7 cellular contexts compared by ENCODE assay signal in genomic region chr7:67301667-67302066, GRCh38.
DNase-seq lines count a peak whose midpoint lies in the region; ATAC-seq lines count a peak whose summit lies in the region.

No MANE protein-coding gene starts in this region.

- H3K4me3 ChIP-seq in HUES6 (ENCODE audit: low read depth, low read length), result peak overlapping the region; percentile 99
- H3K4me3 ChIP-seq in subcutaneous abdominal adipose tissue (ENCODE audit: low read depth in 1 of 5, low read length in 5 of 5), result peak overlapping the region; percentile 63 to 92 (median 88)

- peak overlapping the region; percentile 94 for H3K27ac Mint-ChIP-seq in activated naive CD8-positive, alpha-beta T cell treated with anti-CD3 and anti-CD28 coated beads, Interleukin-2, amount 10 ng/mL, durations not matched to agents 7 days and 5 days
- H3K27ac Mint-ChIP-seq in immature natural killer cell, result peak overlapping the region in 5 of 6 donors; percentile 86 to 98 (median 95)

- peaks cover 12% of the 10 kb centered on the region for H3K36me3 ChIP-seq in HUES6 (ENCODE audit: control insufficient read depth, insufficient read depth, low read length)
- peaks cover 0 to 3% (median 0%) of the 10 kb centered on the region in 5 donors for H3K36me3 ChIP-seq in subcutaneous abdominal adipose tissue (ENCODE audit: control insufficient read depth in 5 of 5, insufficient read depth in 5 of 5, low read length in 5 of 5)

- peaks cover 15% of the 10 kb centered on the region for H3K4me1 Mint-ChIP-seq in activated naive CD8-positive, alpha-beta T cell treated with anti-CD3 and anti-CD28 coated beads, Interleukin-2, amount 10 ng/mL, durations not matched to agents 7 days and 5 days
- H3K4me1 Mint-ChIP-seq in immature natural killer cell, result peaks cover 12 to 33% of the 10 kb centered on the region in 2 donors

- H3K9ac ChIP-seq in HUES6 (ENCODE audit: low read length) (peak overlapping the region; percentile 93), subcutaneous abdominal adipose tissue (ENCODE audit: low read length in 5 of 5) (peak overlapping the region in 4 of 5 donors; percentile 80 to 99 (median 96))

- no peaks in the 10 kb centered on the region for H3K27me3 ChIP-seq in HUES6 (ENCODE audit: control insufficient read depth, insufficient read depth, low read length)
- peaks cover 0 to 5% (median 0%) of the 10 kb centered on the region in 5 donors for H3K27me3 ChIP-seq in subcutaneous abdominal adipose tissue (ENCODE audit: control insufficient read depth in 5 of 5, insufficient read depth in 4 of 5, low read length in 5 of 5)

- peaks cover 1% of the 10 kb centered on the region for H3K36me3 Mint-ChIP-seq in activated naive CD8-positive, alpha-beta T cell treated with anti-CD3 and anti-CD28 coated beads, Interleukin-2, amount 10 ng/mL, durations not matched to agents 7 days and 5 days
- no peaks in the 10 kb centered on the region for H3K36me3 Mint-ChIP-seq in immature natural killer cell

- no peak for ATAC-seq in activated naive CD8-positive, alpha-beta T cell treated with anti-CD3 and anti-CD28 coated beads, Interleukin-2, amount 10 ng/mL, durations not matched to agents 7 days and 5 days (ENCODE audit: low read depth)
- ATAC-seq in GM19455 (IDR thresholded peaks at IDR 0.05; ENCODE audit: unreplicated experiment) (no peak), left lobe of liver (no peak), HG03175 (IDR thresholded peaks at IDR 0.05; ENCODE audit: unreplicated experiment) (no peak)

- no peak overlapping the region for H3K27ac ChIP-seq in HUES6 (ENCODE audit: low read depth, low read length)
- peak overlapping the region; percentile 90 for H3K27ac ChIP-seq in subcutaneous abdominal adipose tissue (ENCODE audit: low read depth, low read length)

- no peaks in the 10 kb centered on the region for H3K9me3 Mint-ChIP-seq in activated naive CD8-positive, alpha-beta T cell treated with anti-CD3 and anti-CD28 coated beads, Interleukin-2, amount 10 ng/mL, durations not matched to agents 7 days and 5 days
- peaks cover 0 to 2% (median 0%) of the 10 kb centered on the region in 6 donors for H3K9me3 Mint-ChIP-seq in immature natural killer cell

- POLR2A ChIA-PET in activated naive CD8-positive, alpha-beta T cell treated with anti-CD3 and anti-CD28 coated beads, Interleukin-2, amount 10 ng/mL, durations not matched to agents 7 days and 5 days (lab: Charles Lee), result interaction anchor here (0.6 to 1.3 kb wide), 3 partner anchors 267 to 457 kb away, joined by 3 to 4 read pairs (median 4); partner anchors contain the start of gene TYW1

- no peaks in the 10 kb centered on the region for H3K4me1 ChIP-seq in HUES6 (ENCODE audit: control insufficient read depth, insufficient read depth, low read length)
- peaks cover 8 to 17% (median 10%) of the 10 kb centered on the region in 5 donors for H3K4me1 ChIP-seq in subcutaneous abdominal adipose tissue (ENCODE audit: control insufficient read depth in 5 of 5, insufficient read depth in 5 of 5, low read length in 5 of 5)

- no peaks in the 10 kb centered on the region for H3K27me3 Mint-ChIP-seq in activated naive CD8-positive, alpha-beta T cell treated with anti-CD3 and anti-CD28 coated beads, Interleukin-2, amount 10 ng/mL, durations not matched to agents 7 days and 5 days
- H3K27me3 Mint-ChIP-seq in immature natural killer cell (ENCODE audit: low read depth in 3 of 3), result peaks cover 5 to 11% (median 7%) of the 10 kb centered on the region in 3 donors

- H3K4me3 Mint-ChIP-seq in activated naive CD8-positive, alpha-beta T cell treated with anti-CD3 and anti-CD28 coated beads, Interleukin-2, amount 10 ng/mL, durations not matched to agents 7 days and 5 days, result peak overlapping the region; percentile 93
- peak overlapping the region; percentile 93 to 96 (median 94) for H3K4me3 Mint-ChIP-seq in immature natural killer cell

- DNase-seq in activated naive CD8-positive, alpha-beta T cell treated with anti-CD3 and anti-CD28 coated beads, Interleukin-2, amount 10 ng/mL, durations not matched to agents 7 days and 5 days, result no peak
- DNase-seq in immature natural killer cell, result no peak
- no peak for DNase-seq in left lobe of liver (ENCODE audit: low spot score)

- H3K9me3 ChIP-seq in HUES6 (ENCODE audit: control insufficient read depth, insufficient read depth, low read depth, low read length), result no peaks in the 10 kb centered on the region
- no peaks in the 10 kb centered on the region for H3K9me3 ChIP-seq in subcutaneous abdominal adipose tissue (ENCODE audit: control insufficient read depth in 5 of 5, low read length in 5 of 5)
